Comparison of ENCODE assay signal across 15 cellular contexts in genomic region chr5:42366051-42366450, GRCh38. TPM values are rescaled to one million over a fixed set of nuclear protein-coding genes. Genes with fewer than 3 reads are reported as not detected.
"Had no signal": no experiment of that assay in that cellular context is flagged by ENCODE, and none has a peak within 500 bp of the region (broad histone marks: within the 10 kb centered on the region; RNA-seq: fewer than 3 reads in every experiment).

No MANE protein-coding gene starts in this region.

- H3K27ac ChIP-seq: foreskin keratinocyte, lower lobe of right lung, tibial nerve, vagina had no signal

- ATAC-seq: foreskin keratinocyte; lower lobe of right lung; right cardiac atrium; stimulated activated memory B cell treated with anti-CD40 and anti-IgM and Interleukin-4, amounts not matched to agents 10 μg/mL and 1 μg/mL and 100 μg/mL, for 72 hours had no signal

- DNase-seq: activated CD4-positive, alpha-beta memory T cell treated with anti-CD3 and anti-CD28 coated beads for 36 hours; activated CD4-positive, CD25-positive, alpha-beta regulatory T cell treated with anti-CD3 and anti-CD28 coated beads, Interleukin-2, amount 50 U/mL, for 72 hours; activated gamma-delta T cell; activated naive CD8-positive, alpha-beta T cell treated with anti-CD3 and anti-CD28 coated beads, Interleukin-2, amount 10 ng/mL, durations not matched to agents 7 days and 5 days; activated T-cell treated with anti-CD3 and anti-CD28 coated beads, Interleukin-2, amount 50 U/mL, for 48 hours; anterior cingulate cortex; foreskin keratinocyte; immature natural killer cell; lower lobe of right lung; naive B cell; posterior cingulate gyrus; right cardiac atrium had no signal

- H3K27me3 ChIP-seq: foreskin keratinocyte, tibial nerve, vagina had no signal

- H3K36me3 ChIP-seq: lower lobe of right lung, tibial nerve, vagina had no signal

- H3K4me3 ChIP-seq: lower lobe of right lung, tibial nerve, vagina had no signal

- H3K4me1 ChIP-seq: foreskin keratinocyte, lower lobe of right lung, tibial nerve, vagina had no signal

RNA-seq across cellular contexts. Expression of gene GHR, which starts 57.2 kb away (rescaled TPM):
- polyA plus RNA-seq: immature natural killer cell had no signal
